ENCODE assay signal across 17 cellular contexts in genomic region chr14:74973905-74974363, GRCh38. TPM values are rescaled to one million over a fixed set of nuclear protein-coding genes. Genes with fewer than 3 reads are reported as not detected.
A peak's percentile ranks its signal among the peaks of the same experiment; 100 is the strongest.
DNase-seq lines count a peak whose midpoint lies in the region; ATAC-seq, FAIRE-seq and TF ChIP-seq lines count a peak whose summit lies in the region.
"Had no signal": no experiment of that assay in that cellular context is flagged by ENCODE, and none has a peak within 500 bp of the region (broad histone marks: within the 10 kb centered on the region; RNA-seq: fewer than 3 reads in every experiment).

No MANE protein-coding gene starts in this region.

- no peak overlapping the region for H3K27ac ChIP-seq in GM23338 (ENCODE audit: low read depth)
- peak overlapping the region; percentile 40 for H3K27ac ChIP-seq in endothelial cell of umbilical vein (ENCODE audit: insufficient read depth, low read depth, low read length)
- peak overlapping the region; percentile 49 for H3K27ac ChIP-seq in parathyroid adenoma
- H3K27ac ChIP-seq: GM23248, neutrophil had no signal

- no peaks in the 10 kb centered on the region for H3K9me3 ChIP-seq in Loucy (ENCODE audit: insufficient read depth, low read depth, low read length)
- H3K9me3 ChIP-seq in endothelial cell of umbilical vein (replicated peaks; ENCODE audit: control insufficient read depth, insufficient read depth, low read length) = no peaks in the 10 kb centered on the region
- H3K9me3 ChIP-seq in parathyroid adenoma (ENCODE audit: control insufficient read depth, low read length) = no peaks in the 10 kb centered on the region
- H3K9me3 ChIP-seq: neutrophil, tibial nerve had no signal

- no peaks in the 10 kb centered on the region for H3K27me3 ChIP-seq in GM23338 (ENCODE audit: insufficient read depth)
- H3K27me3 ChIP-seq in Loucy (ENCODE audit: insufficient read depth, low read length, poor library complexity, severe bottlenecking) = no peaks in the 10 kb centered on the region
- no peaks in the 10 kb centered on the region for H3K27me3 ChIP-seq in endothelial cell of umbilical vein (ENCODE audit: control insufficient read depth in 2 of 2, insufficient read depth in 2 of 2, low read length in 2 of 2)
- no peaks in the 10 kb centered on the region for H3K27me3 ChIP-seq in parathyroid adenoma (ENCODE audit: control insufficient read depth, insufficient read depth, low read length)
- H3K27me3 ChIP-seq: neutrophil, tibial nerve had no signal

- intact Hi-C loops in endothelial cell of umbilical vein (cut with micrococcal nuclease) = loop anchor here (1.0 to 2.0 kb wide), 5 partner anchors 7 to 29 kb away; partner anchors contain the start of genes EIF2B2 and PGF

- H3K9me3 Mint-ChIP-seq in GM23338 (no peaks in the 10 kb centered on the region), osteocyte (ENCODE audit: unreplicated experiment) (no peaks in the 10 kb centered on the region)
- H3K9me3 Mint-ChIP-seq: stimulated activated naive B cell treated with anti-CD40 and anti-IgM and Interleukin-4, amounts not matched to agents 10 μg/mL and 1 μg/mL and 100 μg/mL, for 72 hours had no signal

- no peak overlapping the region for H3K4me3 ChIP-seq in GM23338
- H3K4me3 ChIP-seq in Loucy (ENCODE audit: low read length, poor library complexity, severe bottlenecking) = no peak overlapping the region
- H3K4me3 ChIP-seq in endothelial cell of umbilical vein (replicated peaks in 1 of 3; ENCODE audit: insufficient read depth in 1 of 3, low read depth in 1 of 3, low read length in 3 of 3) = no peak overlapping the region
- no peak overlapping the region for H3K4me3 ChIP-seq in parathyroid adenoma (ENCODE audit: low read depth, low read length)
- H3K4me3 ChIP-seq: GM23248, tibial nerve had no signal

- H3K9ac ChIP-seq in Loucy (ENCODE audit: low read depth, low read length, poor library complexity, severe bottlenecking) = peak overlapping the region; percentile 56
- no peak overlapping the region for H3K9ac ChIP-seq in endothelial cell of umbilical vein (replicated peaks; ENCODE audit: extremely low read depth, insufficient read depth, low read length)
- H3K9ac ChIP-seq in parathyroid adenoma = no peak overlapping the region
- H3K9ac ChIP-seq: GM23248 had no signal

- H3K4me1 ChIP-seq in GM23338 (ENCODE audit: insufficient read depth) (peaks cover 17% of the 10 kb centered on the region; the same call in 1 of the 2 replicates), Loucy (ENCODE audit: insufficient read depth, low read length, poor library complexity, severe bottlenecking) (peaks cover 15% of the 10 kb centered on the region), endothelial cell of umbilical vein (ENCODE audit: control insufficient read depth, extremely low read depth, insufficient read depth, low read length) (peaks cover 23% of the 10 kb centered on the region), parathyroid adenoma (no peaks in the 10 kb centered on the region)

- H4K20me1 ChIP-seq in GM23338 (replicated peaks; ENCODE audit: insufficient read depth) = no peaks in the 10 kb centered on the region
- no peaks in the 10 kb centered on the region for H4K20me1 ChIP-seq in Loucy (ENCODE audit: insufficient read depth, low read length, poor library complexity, severe bottlenecking)
- H4K20me1 ChIP-seq in endothelial cell of umbilical vein (replicated peaks; ENCODE audit: control insufficient read depth, extremely low read depth, insufficient read depth, low read length) = no peaks in the 10 kb centered on the region

- TF ChIP-seq POLR2A in endothelial cell of umbilical vein (IDR thresholded peaks at IDR 0.05; ENCODE audit: low read depth, low read length) = no peak

- peak overlapping the region; percentile 13; the same call in 1 of the 2 replicates for H3K27ac Mint-ChIP-seq in GM23338
- H3K27ac Mint-ChIP-seq in osteocyte (ENCODE audit: unreplicated experiment) = no peak overlapping the region
- H3K27ac Mint-ChIP-seq: stimulated activated naive B cell treated with anti-CD40 and anti-IgM and Interleukin-4, amounts not matched to agents 10 μg/mL and 1 μg/mL and 100 μg/mL, for 72 hours had no signal

- H3K4me3 Mint-ChIP-seq in GM23338 (peak overlapping the region; percentile 5; the same call in 1 of the 3 replicates), osteocyte (ENCODE audit: unreplicated experiment) (no peak overlapping the region)
- H3K4me3 Mint-ChIP-seq: stimulated activated naive B cell treated with anti-CD40 and anti-IgM and Interleukin-4, amounts not matched to agents 10 μg/mL and 1 μg/mL and 100 μg/mL, for 72 hours had no signal

- H3K36me3 Mint-ChIP-seq in GM23338 (ENCODE audit: low read depth) = no peaks in the 10 kb centered on the region
- no peaks in the 10 kb centered on the region for H3K36me3 Mint-ChIP-seq in osteocyte (ENCODE audit: unreplicated experiment)
- H3K36me3 Mint-ChIP-seq: stimulated activated naive B cell treated with anti-CD40 and anti-IgM and Interleukin-4, amounts not matched to agents 10 μg/mL and 1 μg/mL and 100 μg/mL, for 72 hours had no signal

- dilution Hi-C loops in endothelial cell of umbilical vein (cut with MboI; ENCODE audit: extremely low pct_ligation_motif_present, low sequenced_read_pairs) = no loop called here

- TF ChIP-seq CTCF in GM23338 (conservative IDR thresholded peaks at IDR 0.05; ENCODE audit: low read depth in 2 of 2) = no peak
- no peak for TF ChIP-seq CTCF in Loucy (conservative IDR thresholded peaks at IDR 0.05; ENCODE audit: low read length)
- TF ChIP-seq CTCF in endothelial cell of umbilical vein (IDR thresholded peaks at IDR 0.05; ENCODE audit: extremely low read depth in 1 of 2, insufficient read depth in 1 of 2, low read depth in 1 of 2, low read length in 2 of 2) = no peak
- no peak for TF ChIP-seq CTCF in parathyroid adenoma (IDR thresholded peaks at IDR 0.05)
- no peak for TF ChIP-seq CTCF in osteocyte (IDR thresholded peaks at IDR 0.05)

- peak; percentile 34 for ATAC-seq in GM23338
- no peak for ATAC-seq in HG03520 (IDR thresholded peaks at IDR 0.05; ENCODE audit: unreplicated experiment)

- H3K4me1 Mint-ChIP-seq in GM23338 (peaks cover 23% of the 10 kb centered on the region), osteocyte (ENCODE audit: unreplicated experiment) (peaks cover 19% of the 10 kb centered on the region)
- H3K4me1 Mint-ChIP-seq: stimulated activated naive B cell treated with anti-CD40 and anti-IgM and Interleukin-4, amounts not matched to agents 10 μg/mL and 1 μg/mL and 100 μg/mL, for 72 hours had no signal

- DNase-seq in GM23338 (ENCODE audit: low spot score) (no peak), endothelial cell of umbilical vein (ENCODE audit: low read depth, low spot score) (no peak), osteocyte (ENCODE audit: extremely low spot score, unreplicated experiment) (no peak), islet precursor cell (no peak)
- DNase-seq: activated CD4-positive, alpha-beta T cell treated with anti-CD3 and anti-CD28 coated beads, Interleukin-2, amount 50 U/mL, for 1 hour; GM23248; hypothalamus; NCI-H1417 treated with DMSO at 0.1 percent for 48 hours; SIG-M5; stimulated activated naive B cell treated with anti-CD40 and anti-IgM and Interleukin-4, amounts not matched to agents 10 μg/mL and 1 μg/mL and 100 μg/mL, for 72 hours had no signal

- H3K79me2 ChIP-seq in GM23338 (replicated peaks; ENCODE audit: insufficient read depth) = no peaks in the 10 kb centered on the region
- no peaks in the 10 kb centered on the region for H3K79me2 ChIP-seq in Loucy (ENCODE audit: insufficient read depth, low read length)
- no peaks in the 10 kb centered on the region for H3K79me2 ChIP-seq in endothelial cell of umbilical vein (ENCODE audit: control insufficient read depth, insufficient read depth, low read length)
- H3K79me2 ChIP-seq in parathyroid adenoma = no peaks in the 10 kb centered on the region

- H3K27me3 Mint-ChIP-seq in GM23338 (ENCODE audit: insufficient read depth, low read depth, poor library complexity) (peaks cover 5% of the 10 kb centered on the region), osteocyte (ENCODE audit: unreplicated experiment) (peaks cover 20% of the 10 kb centered on the region)
- H3K27me3 Mint-ChIP-seq: stimulated activated naive B cell treated with anti-CD40 and anti-IgM and Interleukin-4, amounts not matched to agents 10 μg/mL and 1 μg/mL and 100 μg/mL, for 72 hours had no signal

- BruUV-seq in endothelial cell of umbilical vein (replicated peaks; lab: Mats Ljungman, UMichigan) = no TSS peak

- POLR2A ChIA-PET in endothelial cell of umbilical vein (lab: Charles Lee) = no interaction called here

- CTCF ChIA-PET in endothelial cell of umbilical vein (lab: Charles Lee) = interaction anchor here (0.8 to 3.4 kb wide), 5 partner anchors 9 to 114 kb away, joined by 3 to 15 read pairs (median 5); partner anchors contain the start of gene PGF

- H3K4me2 ChIP-seq in GM23338 (0 out of 2 replicates have a peak overlapping the region, but pooled peaks have one; percentile 38), Loucy (ENCODE audit: low read depth, low read length, poor library complexity, severe bottlenecking) (no peak overlapping the region), endothelial cell of umbilical vein (ENCODE audit: insufficient read depth, low read length) (no peak overlapping the region), parathyroid adenoma (ENCODE audit: low read length) (no peak overlapping the region)

- peak overlapping the region; percentile 48 for H2AFZ ChIP-seq in GM23338
- peak overlapping the region; percentile 58 for H2AFZ ChIP-seq in Loucy (ENCODE audit: low read length)
- no peak overlapping the region for H2AFZ ChIP-seq in endothelial cell of umbilical vein (ENCODE audit: low read depth, low read length)
- no peak overlapping the region for H2AFZ ChIP-seq in parathyroid adenoma
- H2AFZ ChIP-seq: GM23248 had no signal

- H3K9me1 ChIP-seq in endothelial cell of umbilical vein (replicated peaks; ENCODE audit: control insufficient read depth, extremely low read depth, insufficient read depth, low read length) = no peaks in the 10 kb centered on the region

- H3K9me2 ChIP-seq in GM23338 (ENCODE audit: insufficient read depth) = no peaks in the 10 kb centered on the region
- H3K9me2 ChIP-seq in Loucy (replicated peaks; ENCODE audit: low read depth, low read length) = no peaks in the 10 kb centered on the region

- H3F3A ChIP-seq in GM23338 (replicated peaks; ENCODE audit: low read depth) = no peaks in the 10 kb centered on the region
- H3F3A ChIP-seq in Loucy (ENCODE audit: low read depth) = no peaks in the 10 kb centered on the region

- FAIRE-seq in endothelial cell of umbilical vein (lab: Jason Lieb, UNC) = no peak
- FAIRE-seq: D721Med, endometrium had no signal

- H3K36me3 ChIP-seq in GM23338 (ENCODE audit: insufficient read depth) (no peaks in the 10 kb centered on the region), Loucy (ENCODE audit: insufficient read depth, low read length) (no peaks in the 10 kb centered on the region), endothelial cell of umbilical vein (ENCODE audit: control insufficient read depth in 2 of 2, extremely low read depth in 1 of 2, insufficient read depth in 2 of 2, low read length in 2 of 2) (no peaks in the 10 kb centered on the region), parathyroid adenoma (ENCODE audit: control insufficient read depth, insufficient read depth, low read length) (no peaks in the 10 kb centered on the region)
- H3K36me3 ChIP-seq: neutrophil, tibial nerve had no signal

RNA-seq across cellular contexts. Expression of gene PGF, which starts 18.5 kb away (rescaled TPM):
- total RNA-seq in GM23338 (2014; rRNA removed; shearing (Covaris generic)) = 6.3 and 9.5 TPM in 2 replicates
- polyA plus RNA-seq in GM23338 (2016; fragmentation: Nextera tagmentation; extraction: Ambion mirVana) (2.9 and 5.1 TPM in 2 replicates), endothelial cell of umbilical vein (89.0 and 102 TPM in 2 replicates)
- total RNA-seq in endothelial cell of umbilical vein (206 and 254 TPM in 2 replicates), osteocyte (3.5 and 3.9 TPM in 2 replicates)
- 47.5 and 62.9 TPM in 2 replicates for polyA plus RNA-seq in endothelial cell of umbilical vein (2011; cell fraction: cytosol; rRNA removed)
- polyA plus RNA-seq in endothelial cell of umbilical vein (2011; cell fraction: nucleus; rRNA removed) = 103 TPM in 2 replicates
- polyA plus RNA-seq in endothelial cell of umbilical vein (2012) = 68.6 and 97.1 TPM in 2 replicates
- polyA minus RNA-seq in endothelial cell of umbilical vein = 49.2 and 69.1 TPM in 2 replicates
- polyA minus RNA-seq in endothelial cell of umbilical vein (2011; cell fraction: cytosol; rRNA and poly(A)+ RNA removed) = not detected
- polyA minus RNA-seq in endothelial cell of umbilical vein (2011; cell fraction: nucleus; rRNA and poly(A)+ RNA removed) = 84.1 and 105 TPM in 2 replicates

RNA-seq across cellular contexts. Expression of gene EIF2B2, which starts 28.8 kb away (rescaled TPM):
- total RNA-seq in GM23338 (2014; rRNA removed; shearing (Covaris generic)) = 39.2 and 41.4 TPM in 2 replicates
- polyA plus RNA-seq in GM23338 (2016; fragmentation: Nextera tagmentation; extraction: Ambion mirVana) = 36.4 and 40.5 TPM in 2 replicates
- 97.0 and 103 TPM in 2 replicates for total RNA-seq in endothelial cell of umbilical vein
- polyA plus RNA-seq in endothelial cell of umbilical vein = 143 and 146 TPM in 2 replicates
- 124 and 125 TPM in 2 replicates for polyA plus RNA-seq in endothelial cell of umbilical vein (2011; cell fraction: cytosol; rRNA removed)
- polyA plus RNA-seq in endothelial cell of umbilical vein (2011; cell fraction: nucleus; rRNA removed) = 101 and 104 TPM in 2 replicates
- polyA plus RNA-seq in endothelial cell of umbilical vein (2012) = 71.5 and 81.7 TPM in 2 replicates
- polyA minus RNA-seq in endothelial cell of umbilical vein = 89.0 and 115 TPM in 2 replicates
- 36.6 TPM for polyA minus RNA-seq in endothelial cell of umbilical vein (2011; cell fraction: cytosol; rRNA and poly(A)+ RNA removed)
- polyA minus RNA-seq in endothelial cell of umbilical vein (2011; cell fraction: nucleus; rRNA and poly(A)+ RNA removed) = 65.0 and 65.2 TPM in 2 replicates
- 44.4 and 46.7 TPM in 2 replicates for total RNA-seq in osteocyte

RNA-seq across cellular contexts. Expression of gene RPS6KL1, which starts 50.9 kb away (rescaled TPM):
- 6.5 and 11.6 TPM in 2 replicates for total RNA-seq in GM23338 (2014; rRNA removed; shearing (Covaris generic))
- 4.6 and 5.6 TPM in 2 replicates for polyA plus RNA-seq in GM23338 (2016; fragmentation: Nextera tagmentation; extraction: Ambion mirVana)
- 23.8 and 25.6 TPM in 2 replicates for total RNA-seq in endothelial cell of umbilical vein
- polyA plus RNA-seq in endothelial cell of umbilical vein = 10.2 TPM in 2 replicates
- 8.3 and 9.6 TPM in 2 replicates for polyA plus RNA-seq in endothelial cell of umbilical vein (2011; cell fraction: cytosol; rRNA removed)
- 44.8 and 45.3 TPM in 2 replicates for polyA plus RNA-seq in endothelial cell of umbilical vein (2011; cell fraction: nucleus; rRNA removed)
- 15.8 and 17.7 TPM in 2 replicates for polyA plus RNA-seq in endothelial cell of umbilical vein (2012)
- polyA minus RNA-seq in endothelial cell of umbilical vein = 22.9 and 29.7 TPM in 2 replicates
- 1.3 TPM for polyA minus RNA-seq in endothelial cell of umbilical vein (2011; cell fraction: cytosol; rRNA and poly(A)+ RNA removed)
- polyA minus RNA-seq in endothelial cell of umbilical vein (2011; cell fraction: nucleus; rRNA and poly(A)+ RNA removed) = 21.8 and 24.8 TPM in 2 replicates
- 0.65 and 0.97 TPM in 2 replicates for total RNA-seq in osteocyte

Comparison
In these comparisons a context has a peak if more than half of its experiments do, and no peak if none do; other contexts are left out.
1. H2AFZ ChIP-seq: peak in GM23338 (single experiment) and Loucy (single experiment); none in endothelial cell of umbilical vein (single experiment) and parathyroid adenoma (single experiment).
2. RNA of gene PGF, which starts 18.5 kb away (total RNA-seq): 206 to 254 TPM in endothelial cell of umbilical vein; 6.3 to 9.5 TPM in GM23338 and 3.5 to 3.9 TPM in osteocyte; every median in the first group is over 10 times any median in the second.